In genomic region chr4:84264652-84265051, GRCh38 we compare ENCODE assay signal across 35 cellular contexts.
"Had no signal": no experiment of that assay in that cellular context is flagged by ENCODE, and none has a peak within 500 bp of the region (broad histone marks: within the 10 kb centered on the region; RNA-seq: fewer than 3 reads in every experiment).

No MANE protein-coding gene starts in this region.

- H3K9me3 ChIP-seq: MG63 had no signal

- DNase-seq: Kasumi-1, MG63, MM.1S, MV-4-11, NCI-H1048, NCI-H1092, NCI-H1092 treated with DMSO at 0.1 percent for 48 hours, NCI-H1105, NCI-H1105 treated with DMSO at 0.1 percent for 48 hours, NCI-H1417, NCI-H1417 treated with DMSO at 0.1 percent for 48 hours, NCI-H1436, NCI-H1436 treated with DMSO at 0.1 percent for 48 hours, NCI-H146, NCI-H1694, NCI-H1694 treated with DMSO at 0.1 percent for 48 hours, NCI-H187, NCI-H187 treated with DMSO at 0.1 percent for 48 hours, NCI-H1930, NCI-H2029, NCI-H2029 treated with DMSO at 0.1 percent for 48 hours, NCI-H2081, NCI-H2081 treated with DMSO at 0.1 percent for 48 hours, NCI-H2107, NCI-H2171, NCI-H2171 treated with DMSO at 0.1 percent for 48 hours, NCI-H2227 treated with DMSO at 0.1 percent for 48 hours, NCI-H226, NCI-H345, NCI-H446, NCI-H446 treated with DMSO at 0.1 percent for 48 hours, NCI-H510A, NCI-H510A treated with DMSO at 0.1 percent for 48 hours, NCI-H524, NCI-H524 treated with DMSO at 0.1 percent for 48 hours had no signal

- H3K27me3 ChIP-seq: MG63 had no signal

- H3K4me3 ChIP-seq: MG63 had no signal

- H3K36me3 ChIP-seq: MG63 had no signal
